In genomic region chr3:184593923-184594303, GRCh38 we compare ENCODE assay signal across 16 cellular contexts.
"Had no signal": no experiment of that assay in that cellular context is flagged by ENCODE, and none has a peak within 500 bp of the region (broad histone marks: within the 10 kb centered on the region; RNA-seq: fewer than 3 reads in every experiment).

No MANE protein-coding gene starts in this region.

- H3K9me3 Mint-ChIP-seq: activated CD8-positive, alpha-beta T cell treated with anti-CD3 and anti-CD28 coated beads for 36 hours; activated naive CD8-positive, alpha-beta T cell treated with anti-CD3 and anti-CD28 coated beads, Interleukin-2, amount 50 U/mL, for 24 hours; naive thymus-derived CD4-positive, alpha-beta T cell had no signal

- H3K4me3 ChIP-seq: ascending aorta, coronary artery, gastrocnemius medialis, thyroid gland had no signal

- H3K4me1 ChIP-seq: ascending aorta, parathyroid adenoma had no signal

- H3K9me3 ChIP-seq: ascending aorta, gastrocnemius medialis, thyroid gland had no signal

- H3K36me3 Mint-ChIP-seq: naive thymus-derived CD4-positive, alpha-beta T cell had no signal

- H3K4me1 Mint-ChIP-seq: activated naive CD8-positive, alpha-beta T cell treated with anti-CD3 and anti-CD28 coated beads, Interleukin-2, amount 50 U/mL, for 24 hours; naive thymus-derived CD4-positive, alpha-beta T cell had no signal

- H3K27ac Mint-ChIP-seq: activated CD8-positive, alpha-beta T cell treated with anti-CD3 and anti-CD28 coated beads for 36 hours; activated naive CD8-positive, alpha-beta T cell treated with anti-CD3 and anti-CD28 coated beads, Interleukin-2, amount 50 U/mL, for 24 hours; naive thymus-derived CD4-positive, alpha-beta T cell had no signal

- ATAC-seq: activated CD8-positive, alpha-beta T cell treated with anti-CD3 and anti-CD28 coated beads for 36 hours; activated naive CD8-positive, alpha-beta T cell treated with anti-CD3 and anti-CD28 coated beads, Interleukin-2, amount 50 U/mL, for 24 hours; gastrocnemius medialis; naive thymus-derived CD4-positive, alpha-beta T cell had no signal

- H3K36me3 ChIP-seq: ascending aorta, gastrocnemius medialis, thyroid gland had no signal

- H3K27ac ChIP-seq: ascending aorta, gastrocnemius medialis, parathyroid adenoma, thyroid gland, VCaP had no signal

- H3K27me3 Mint-ChIP-seq: activated CD8-positive, alpha-beta T cell treated with anti-CD3 and anti-CD28 coated beads for 36 hours; activated naive CD8-positive, alpha-beta T cell treated with anti-CD3 and anti-CD28 coated beads, Interleukin-2, amount 50 U/mL, for 24 hours had no signal

- DNase-seq: activated CD4-positive, alpha-beta T cell treated with anti-CD3 and anti-CD28 coated beads for 4 hours; activated CD8-positive, alpha-beta memory T cell treated with anti-CD3 and anti-CD28 coated beads, Interleukin-2, amount 50 U/mL, for 4 hours; activated CD8-positive, alpha-beta T cell treated with anti-CD3 and anti-CD28 coated beads for 36 hours; activated naive CD8-positive, alpha-beta T cell treated with anti-CD3 and anti-CD28 coated beads, Interleukin-2, amount 50 U/mL, for 24 hours; effector CD8-positive, alpha-beta T cell; gastrocnemius medialis; kidney; naive thymus-derived CD4-positive, alpha-beta T cell; stimulated activated CD4-positive, alpha-beta T cell treated with anti-CD3 and anti-CD28 coated beads, Interleukin-15, amount 100 ng/mL, for 24 hours; stimulated activated CD4-positive, alpha-beta T cell treated with anti-CD3 and anti-CD28 coated beads, Interleukin-4, amount 100 ng/mL, for 24 hours; T-helper 9 cell; thyroid gland had no signal

- H3K27me3 ChIP-seq: ascending aorta, gastrocnemius medialis, thyroid gland had no signal

- H3K4me3 Mint-ChIP-seq: activated CD8-positive, alpha-beta T cell treated with anti-CD3 and anti-CD28 coated beads for 36 hours; activated naive CD8-positive, alpha-beta T cell treated with anti-CD3 and anti-CD28 coated beads, Interleukin-2, amount 50 U/mL, for 24 hours; naive thymus-derived CD4-positive, alpha-beta T cell had no signal

- H3K9ac ChIP-seq: parathyroid adenoma had no signal
